ENCODE assay signal across 23 cellular contexts in the genomic region with DNA sequence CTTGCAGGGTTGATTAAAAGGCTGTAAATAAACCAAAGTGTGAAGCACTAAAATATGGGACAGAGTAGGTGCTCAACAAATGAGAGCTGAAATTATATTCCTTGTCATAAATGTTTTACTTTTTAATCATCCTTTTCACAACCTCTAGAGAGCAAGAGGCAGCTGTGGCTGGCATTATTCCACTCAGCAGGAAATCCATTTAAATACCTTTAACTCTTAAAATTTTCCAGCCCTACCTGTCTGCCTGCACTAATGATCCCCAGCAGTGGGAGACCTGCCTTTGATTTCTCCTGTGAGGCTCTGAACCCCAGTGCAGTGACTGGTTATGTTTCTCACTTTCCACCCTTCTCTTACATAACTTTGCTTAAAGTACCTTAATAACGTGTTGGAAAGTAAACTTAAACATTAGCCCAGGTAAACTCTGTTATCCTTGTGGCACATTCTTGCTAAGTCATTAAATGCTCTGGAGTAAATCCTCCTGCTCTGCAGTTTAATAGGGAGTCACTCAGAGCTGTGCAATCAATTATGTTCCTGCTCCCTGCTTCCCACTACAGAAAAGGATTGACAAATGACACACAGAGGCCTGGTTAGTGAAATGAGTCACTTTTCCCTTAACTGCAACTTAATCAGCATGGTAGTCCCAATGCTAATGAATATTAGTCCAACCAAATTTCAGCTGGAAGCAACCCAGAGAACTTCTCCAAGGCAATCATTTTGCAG.
A peak's percentile ranks its signal among the peaks of the same experiment; 100 is the strongest.
DNase-seq lines count a peak whose midpoint lies in the region; ATAC-seq and TF ChIP-seq lines count a peak whose summit lies in the region.
"Had no signal": no experiment of that assay in that cellular context is flagged by ENCODE, and none has a peak within 500 bp of the region (broad histone marks: within the 10 kb centered on the region; RNA-seq: fewer than 3 reads in every experiment).

No MANE protein-coding gene starts in this region.

- H3K14ac ChIP-seq in H9 (ENCODE audit: insufficient read depth, low read length): no peak overlapping the region

- H3K4me1 ChIP-seq in H9 (ENCODE audit: insufficient read depth, low read length) (peaks cover 8% of the 10 kb centered on the region; the same call in 1 of the 2 replicates), foreskin keratinocyte (no peaks in the 10 kb centered on the region)
- H3K4me1 ChIP-seq: A549, BLaER1 had no signal

- no peaks in the 10 kb centered on the region for H3K23me2 ChIP-seq in H9 (ENCODE audit: insufficient read length, low read depth, low read length, poor library complexity, severe bottlenecking)

- H3K4me2 ChIP-seq in H9 (ENCODE audit: insufficient read depth, insufficient read length, low read length): peak overlapping the region; percentile 37
- H3K4me2 ChIP-seq: A549, BLaER1, KMS-11, SK-N-SH had no signal

- ATAC-seq in foreskin keratinocyte: peak; percentile 51
- ATAC-seq in HG02885 (IDR thresholded peaks at IDR 0.05; ENCODE audit: poor library complexity, unreplicated experiment): no peak
- ATAC-seq: A549, GM12878 had no signal

- H2BK15ac ChIP-seq in H9 (ENCODE audit: low read depth, low read length): no peak overlapping the region

- H3K79me1 ChIP-seq in H9 (ENCODE audit: insufficient read depth, low read depth, low read length, poor library complexity, severe bottlenecking): no peaks in the 10 kb centered on the region

- H3K27ac ChIP-seq in H9 (ENCODE audit: insufficient read length, low read depth, low read length) (no peak overlapping the region), foreskin keratinocyte (no peak overlapping the region)
- H3K27ac ChIP-seq: A549, BLaER1, GM23248, KMS-11 had no signal

- H3K56ac ChIP-seq in H9 (ENCODE audit: insufficient read length, low read depth, low read length): no peak overlapping the region

- no peak overlapping the region for H3K9ac ChIP-seq in H9 (ENCODE audit: extremely low read depth, insufficient read length, low read length)
- H3K9ac ChIP-seq: BLaER1, GM23248, KMS-11, SK-N-SH had no signal

- H3K18ac ChIP-seq in H9 (ENCODE audit: insufficient read length, low read depth, low read length): no peak overlapping the region

- H2BK20ac ChIP-seq in H9 (ENCODE audit: low read depth, low read length, poor library complexity, severe bottlenecking): no peak overlapping the region

- H4K8ac ChIP-seq in H9 (replicated peaks; ENCODE audit: insufficient read length, low read depth, low read length): no peak overlapping the region

- no peak overlapping the region for H3K4me3 Mint-ChIP-seq in H9
- no peak overlapping the region for H3K4me3 Mint-ChIP-seq in activated naive CD4-positive, alpha-beta T cell treated with anti-CD3 and anti-CD28 coated beads, Interleukin-2, amount 10 ng/mL, durations not matched to agents 7 days and 5 days
- H3K4me3 Mint-ChIP-seq: CD4-positive, alpha-beta memory T cell had no signal

- no peaks in the 10 kb centered on the region for H4K20me1 ChIP-seq in H9 (ENCODE audit: control insufficient read depth, insufficient read depth, insufficient read length)
- H4K20me1 ChIP-seq: BLaER1 had no signal

- H3K4me1 Mint-ChIP-seq in H9: peaks cover 44 to 59% of the 10 kb centered on the region in 2 experiments
- H3K4me1 Mint-ChIP-seq in activated naive CD4-positive, alpha-beta T cell treated with anti-CD3 and anti-CD28 coated beads, Interleukin-2, amount 10 ng/mL, durations not matched to agents 7 days and 5 days: no peaks in the 10 kb centered on the region
- H3K4me1 Mint-ChIP-seq: CD4-positive, alpha-beta memory T cell had no signal

- H3K9me3 Mint-ChIP-seq in H9: peaks cover 15 to 21% of the 10 kb centered on the region in 2 experiments
- peaks cover 2% of the 10 kb centered on the region for H3K9me3 Mint-ChIP-seq in activated naive CD4-positive, alpha-beta T cell treated with anti-CD3 and anti-CD28 coated beads, Interleukin-2, amount 10 ng/mL, durations not matched to agents 7 days and 5 days

- H3K27me3 Mint-ChIP-seq in H9 (ENCODE audit: low read depth): no peaks in the 10 kb centered on the region
- H3K27me3 Mint-ChIP-seq in activated naive CD4-positive, alpha-beta T cell treated with anti-CD3 and anti-CD28 coated beads, Interleukin-2, amount 10 ng/mL, durations not matched to agents 7 days and 5 days: no peaks in the 10 kb centered on the region
- H3K27me3 Mint-ChIP-seq: CD4-positive, alpha-beta memory T cell had no signal

- no peak overlapping the region for H4K91ac ChIP-seq in H9 (ENCODE audit: insufficient read length, low read depth, low read length)

- no peak overlapping the region for H4K5ac ChIP-seq in H9 (ENCODE audit: insufficient read length, low read depth, low read length)

- no peak overlapping the region for H2AFZ ChIP-seq in H9 (ENCODE audit: low read length)
- H2AFZ ChIP-seq: GM23248 had no signal

- no peak overlapping the region for H3K23ac ChIP-seq in H9 (ENCODE audit: insufficient read length, low read depth, low read length)

- H3K9me3 ChIP-seq in H9 (ENCODE audit: control insufficient read depth, low read depth, low read length): no peaks in the 10 kb centered on the region
- H3K9me3 ChIP-seq: A549, BLaER1, SK-N-SH had no signal

- TF ChIP-seq CTCF in H9 (conservative IDR thresholded peaks at IDR 0.05) (no peak), foreskin keratinocyte (conservative IDR thresholded peaks at IDR 0.05) (no peak)

- H3K79me2 ChIP-seq in H9 (ENCODE audit: insufficient read depth, low read length): no peaks in the 10 kb centered on the region

- DNase-seq in H9 (peak; percentile 54), NCI-H748 (lab: John Stamatoyannopoulos, UW; ENCODE audit: unreplicated experiment) (peak; percentile 64), foreskin keratinocyte (no peak), left kidney (ENCODE audit: low read depth, low spot score) (peak; percentile 57), NCI-H2227 (lab: John Stamatoyannopoulos, UW; ENCODE audit: unreplicated experiment) (no peak), AG08396 (ENCODE audit: low spot score) (no peak)
- no peak for DNase-seq in activated naive CD4-positive, alpha-beta T cell treated with anti-CD3 and anti-CD28 coated beads, Interleukin-2, amount 10 ng/mL, durations not matched to agents 7 days and 5 days
- DNase-seq: CD4-positive, alpha-beta memory T cell; DMS53; EL; GM23248; NCI-H1436 treated with DMSO at 0.1 percent for 48 hours; NCI-H2029; NCI-H446 treated with DMSO at 0.1 percent for 48 hours; NCI-H82; RPMI8226; SHP77 treated with DMSO at 0.1 percent for 48 hours; SK-N-SH had no signal

- no peak overlapping the region for H3K4ac ChIP-seq in H9 (ENCODE audit: low read depth, low read length)

- H3K27me3 ChIP-seq in H9 (ENCODE audit: insufficient read depth, low read length) (no peaks in the 10 kb centered on the region), foreskin keratinocyte (no peaks in the 10 kb centered on the region)
- H3K27me3 ChIP-seq: BLaER1 had no signal

- H2AK5ac ChIP-seq in H9 (ENCODE audit: insufficient read length, low read length): no peak overlapping the region

- H2BK5ac ChIP-seq in H9 (ENCODE audit: insufficient read length, low read length): no peak overlapping the region

- H2BK120ac ChIP-seq in H9 (ENCODE audit: low read depth, low read length, poor library complexity, severe bottlenecking): no peak overlapping the region

- no peak overlapping the region for H3T11ph ChIP-seq in H9 (ENCODE audit: low read length)

- H2BK12ac ChIP-seq in H9 (ENCODE audit: insufficient read length, low read depth, low read length): no peak overlapping the region

- peaks cover 8 to 25% (median 20%) of the 10 kb centered on the region in 3 experiments for H3K36me3 Mint-ChIP-seq in H9 (ENCODE audit: insufficient read depth in 1 of 3, low read depth in 3 of 3)
- H3K36me3 Mint-ChIP-seq in activated naive CD4-positive, alpha-beta T cell treated with anti-CD3 and anti-CD28 coated beads, Interleukin-2, amount 10 ng/mL, durations not matched to agents 7 days and 5 days: no peaks in the 10 kb centered on the region
- H3K36me3 Mint-ChIP-seq: CD4-positive, alpha-beta memory T cell had no signal

- CTCF ChIA-PET in activated naive CD4-positive, alpha-beta T cell treated with anti-CD3 and anti-CD28 coated beads, Interleukin-2, amount 10 ng/mL, durations not matched to agents 7 days and 5 days (lab: Charles Lee): no interaction called here

- WGBS in H9 (ENCODE audit: extremely low coverage, insufficient read length, low lambda C conversion rate): no CpG with 5 or more reads among the region's 1 CpG

- no peak overlapping the region; a peak in 1 of 7 replicates for H3K27ac Mint-ChIP-seq in H9
- no peak overlapping the region for H3K27ac Mint-ChIP-seq in activated naive CD4-positive, alpha-beta T cell treated with anti-CD3 and anti-CD28 coated beads, Interleukin-2, amount 10 ng/mL, durations not matched to agents 7 days and 5 days
- H3K27ac Mint-ChIP-seq: CD4-positive, alpha-beta memory T cell had no signal

Comparison
In these comparisons a context has a peak if more than half of its experiments do, and no peak if none do; other contexts are left out.
1. DNase-seq: peak in H9 (single experiment), NCI-H748 (single experiment) and left kidney (single experiment); none in foreskin keratinocyte (0 of 2), NCI-H2227 (single experiment), AG08396 (single experiment) and activated naive CD4-positive, alpha-beta T cell treated with anti-CD3 and anti-CD28 coated beads, Interleukin-2, amount 10 ng/mL, durations not matched to agents 7 days and 5 days (single experiment).